Comparison of ENCODE assay signal across 8 cellular contexts in the genomic region with DNA sequence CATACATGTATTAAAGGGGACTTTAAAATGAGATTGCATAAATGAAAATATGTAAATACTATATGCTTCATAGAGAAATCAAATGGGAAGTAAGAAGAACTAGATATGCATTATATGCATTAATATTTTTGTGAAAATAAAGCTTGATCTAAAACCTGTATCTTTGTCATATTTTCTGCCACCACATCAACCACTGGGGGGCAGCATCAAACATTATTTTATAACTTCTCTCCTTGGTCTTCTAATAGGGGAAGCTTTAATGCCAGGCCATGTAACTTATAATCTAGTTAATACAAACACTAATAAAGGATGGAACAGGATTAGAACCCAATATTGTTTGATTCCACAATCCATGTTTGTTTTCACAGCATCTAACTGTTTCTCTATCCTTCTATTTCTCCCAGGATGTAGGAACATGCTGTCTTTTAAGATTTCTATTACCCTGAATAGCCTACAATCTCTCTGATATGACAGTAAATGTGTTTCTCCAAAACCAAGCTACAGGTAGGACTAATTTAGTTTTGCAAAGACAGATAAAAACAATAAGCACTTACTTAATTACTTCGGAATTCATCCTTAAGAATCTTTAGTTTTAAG. TPM values are rescaled to one million over a fixed set of nuclear protein-coding genes. Genes with fewer than 3 reads are reported as not detected.
A peak's percentile ranks its signal among the peaks of the same experiment; 100 is the strongest.
DNase-seq lines count a peak whose midpoint lies in the region; ATAC-seq and TF ChIP-seq lines count a peak whose summit lies in the region.

No MANE protein-coding gene starts in this region.

- no peak overlapping the region for H3K27ac ChIP-seq in lower lobe of right lung

- ATAC-seq in HG02885 (IDR thresholded peaks at IDR 0.05; ENCODE audit: poor library complexity, unreplicated experiment) (peak; percentile 56), lower lobe of right lung (peak in 1 of 2 donors; percentile 65)

- intact Hi-C loops in lower lobe of right lung (cut with DNase I): loop anchor here (10.0 kb wide), 1 partner anchor 284 kb away; no protein-coding TSS in a partner anchor

- H3K4me3 Mint-ChIP-seq in chondrocyte (ENCODE audit: unreplicated experiment): no peak overlapping the region
- no peak overlapping the region for H3K4me3 Mint-ChIP-seq in type B pancreatic cell

- H3K4me1 ChIP-seq in lower lobe of right lung: no peaks in the 10 kb centered on the region

- no peak overlapping the region for H3K27ac Mint-ChIP-seq in chondrocyte (ENCODE audit: unreplicated experiment)
- H3K27ac Mint-ChIP-seq in type B pancreatic cell: no peak overlapping the region

- DNase-seq in NCI-H2196 (lab: John Stamatoyannopoulos, UW; ENCODE audit: unreplicated experiment) (peak; percentile 3), NCI-H2196 treated with DMSO at 0.1 percent for 48 hours (lab: John Stamatoyannopoulos, UW; ENCODE audit: unreplicated experiment) (no peak), RKO (ENCODE audit: low spot score) (peak; percentile 56), chondrocyte (ENCODE audit: low spot score) (no peak), lower lobe of right lung (no peak), type B pancreatic cell (ENCODE audit: extremely low spot score, unreplicated experiment) (no peak), islet precursor cell (no peak)

- H3K27me3 ChIP-seq in lower lobe of right lung (ENCODE audit: low read depth): peaks cover 11% of the 10 kb centered on the region

- H3K4me3 ChIP-seq in lower lobe of right lung: no peak overlapping the region

- peak; percentile 88 for TF ChIP-seq CTCF in chondrocyte (IDR thresholded peaks at IDR 0.05)
- TF ChIP-seq CTCF in lower lobe of right lung (IDR thresholded peaks at IDR 0.05): peak; percentile 62
- peak; percentile 84 for TF ChIP-seq CTCF in type B pancreatic cell (conservative IDR thresholded peaks at IDR 0.05)

- no peaks in the 10 kb centered on the region for H3K9me3 Mint-ChIP-seq in chondrocyte (ENCODE audit: low read depth)
- no peaks in the 10 kb centered on the region for H3K9me3 Mint-ChIP-seq in type B pancreatic cell

- H3K27me3 Mint-ChIP-seq in chondrocyte (ENCODE audit: low read depth) (peaks cover 6% of the 10 kb centered on the region), type B pancreatic cell (peaks cover 22% of the 10 kb centered on the region)

- no peaks in the 10 kb centered on the region for H3K9me3 ChIP-seq in lower lobe of right lung

- H3K36me3 ChIP-seq in lower lobe of right lung: no peaks in the 10 kb centered on the region

- H3K36me3 Mint-ChIP-seq in chondrocyte (ENCODE audit: low read depth) (no peaks in the 10 kb centered on the region), type B pancreatic cell (no peaks in the 10 kb centered on the region)

- peaks cover 7% of the 10 kb centered on the region for H3K4me1 Mint-ChIP-seq in chondrocyte (ENCODE audit: low read depth)
- no peaks in the 10 kb centered on the region for H3K4me1 Mint-ChIP-seq in type B pancreatic cell (ENCODE audit: unreplicated experiment)

RNA-seq across cellular contexts. Expression of gene QRFPR, which starts 10.0 kb away (rescaled TPM):
- total RNA-seq in chondrocyte (not detected in 3 replicates), lower lobe of right lung (not detected), type B pancreatic cell (ENCODE audit: low replicate concordance) (0.29 and 1.4 TPM in 2 replicates)

Comparison
In these comparisons a context has a peak if more than half of its experiments do, and no peak if none do; other contexts are left out.
1. DNase-seq: peak in NCI-H2196 (single experiment) and RKO (single experiment); none in NCI-H2196 treated with DMSO at 0.1 percent for 48 hours (single experiment), chondrocyte (single experiment), lower lobe of right lung (single experiment), type B pancreatic cell (single experiment) and islet precursor cell (single experiment).
2. Peak in every context shown above with its lines, with median percentiles within 50 percentile points of each other: CTCF ChIP-seq.